In genomic region chr11:65386307-65387081, GRCh38 we compare ENCODE assay signal across 8 cellular contexts. TPM values are rescaled to one million over a fixed set of nuclear protein-coding genes. Genes with fewer than 3 reads are reported as not detected.
A peak's percentile ranks its signal among the peaks of the same experiment; 100 is the strongest.
DNase-seq lines count a peak whose midpoint lies in the region; ATAC-seq and TF ChIP-seq lines count a peak whose summit lies in the region.

TSS of gene FRMD8 (plus strand) at chr11:65386637. CDS start at chr11:65387037, 400 bp downstream.

- H3K4me1 Mint-ChIP-seq in CD4-positive, alpha-beta T cell (ENCODE audit: low read depth) = peaks cover 80% of the 10 kb centered on the region
- peaks cover 51% of the 10 kb centered on the region for H3K4me1 Mint-ChIP-seq in T-helper 2 cell treated with Interferon-gamma antibody and Interleukin-4, amounts not matched to agents 5 μg/mL and 100 μg/mL, for 36 hours (ENCODE audit: low read depth)

- H3K4me1 ChIP-seq in GM23248 (ENCODE audit: insufficient read depth) (peaks cover 69% of the 10 kb centered on the region), psoas muscle (peaks cover 70% of the 10 kb centered on the region), upper lobe of right lung (peaks cover 84% of the 10 kb centered on the region)

- no peaks in the 10 kb centered on the region for H3K27me3 Mint-ChIP-seq in CD4-positive, alpha-beta T cell
- H3K27me3 Mint-ChIP-seq in T-helper 2 cell treated with Interferon-gamma antibody and Interleukin-4, amounts not matched to agents 5 μg/mL and 100 μg/mL, for 36 hours (ENCODE audit: low read depth) = no peaks in the 10 kb centered on the region

- peak within 1 kb of the TSS; percentile 92 for H3K9ac ChIP-seq in GM23248

- H3K27ac Mint-ChIP-seq in CD4-positive, alpha-beta T cell = peak within 1 kb of the TSS; percentile 98
- peak within 1 kb of the TSS; percentile 98 for H3K27ac Mint-ChIP-seq in T-helper 2 cell treated with Interferon-gamma antibody and Interleukin-4, amounts not matched to agents 5 μg/mL and 100 μg/mL, for 36 hours

- H3K4me2 ChIP-seq in GM23248 (ENCODE audit: unreplicated experiment) = peak within 1 kb of the TSS; percentile 98

- DNase-seq in CD4-positive, alpha-beta T cell = peak; percentile 82 to 92 (median 86)
- DNase-seq in GM23248 = peak; percentile 95
- peak; percentile 81 for DNase-seq in NCI-H146 (lab: John Stamatoyannopoulos, UW)
- peak; percentile 87 for DNase-seq in T-helper 2 cell treated with Interferon-gamma antibody and Interleukin-4, amounts not matched to agents 5 μg/mL and 100 μg/mL, for 36 hours (ENCODE audit: low spot score)
- DNase-seq in left ventricle myocardium superior = peak; percentile 98
- DNase-seq in psoas muscle = peak; percentile 95 to 97
- peak; percentile 97 for DNase-seq in upper lobe of right lung

- POLR2A ChIA-PET in CD4-positive, alpha-beta T cell (lab: Charles Lee) = interaction anchor here (0.6 to 14.4 kb wide), 7 partner anchors 16 to 358 kb away, joined by 3 to 350 read pairs (median 4); partner anchors contain the start of genes MALAT1, NEAT1 and SCYL1

- H3K4me3 ChIP-seq in GM23248 = peak within 1 kb of the TSS; percentile 94
- peak within 1 kb of the TSS; percentile 76 for H3K4me3 ChIP-seq in psoas muscle
- H3K4me3 ChIP-seq in upper lobe of right lung = peak within 1 kb of the TSS; percentile 97

- in situ Hi-C loops in GM23248 (cut with MboI) = no loop called here

- no peak for TF ChIP-seq CTCF in CD4-positive, alpha-beta T cell (IDR thresholded peaks at IDR 0.05)
- no peak for TF ChIP-seq CTCF in psoas muscle (IDR thresholded peaks at IDR 0.05)
- no peak for TF ChIP-seq CTCF in upper lobe of right lung (IDR thresholded peaks at IDR 0.05)

- peak within 1 kb of the TSS; percentile 71 for H2AFZ ChIP-seq in GM23248

- peak within 1 kb of the TSS; percentile 94 for H3K4me3 Mint-ChIP-seq in CD4-positive, alpha-beta T cell
- H3K4me3 Mint-ChIP-seq in T-helper 2 cell treated with Interferon-gamma antibody and Interleukin-4, amounts not matched to agents 5 μg/mL and 100 μg/mL, for 36 hours = peak within 1 kb of the TSS; percentile 95

- no peaks in the 10 kb centered on the region for H3K27me3 ChIP-seq in CD4-positive, alpha-beta T cell (ENCODE audit: control insufficient read depth, insufficient read depth, low read length)
- H3K27me3 ChIP-seq in GM23248 (replicated peaks; ENCODE audit: insufficient read depth) = no peaks in the 10 kb centered on the region
- H3K27me3 ChIP-seq in psoas muscle (ENCODE audit: insufficient read depth in 3 of 3, low read length in 2 of 3) = no peaks in the 10 kb centered on the region
- no peaks in the 10 kb centered on the region for H3K27me3 ChIP-seq in upper lobe of right lung

- no peaks in the 10 kb centered on the region for H4K20me1 ChIP-seq in GM23248 (ENCODE audit: insufficient read depth)

- ATAC-seq in CD4-positive, alpha-beta T cell (ENCODE audit: poor library complexity) = peak; percentile 52
- ATAC-seq in left ventricle myocardium superior (peak; percentile 70), psoas muscle (peak; percentile 65 to 73 (median 68)), upper lobe of right lung (peak; percentile 83)

- H3K36me3 ChIP-seq in GM23248 (ENCODE audit: low read depth) (peaks cover under 1% of the 10 kb centered on the region; the same call in 1 of the 2 replicates), psoas muscle (ENCODE audit: insufficient read depth in 1 of 2, low read depth in 1 of 2) (peaks cover 0 to 21% of the 10 kb centered on the region in 2 donors), upper lobe of right lung (no peaks in the 10 kb centered on the region)

- H3K27ac ChIP-seq in CD4-positive, alpha-beta T cell (ENCODE audit: low read depth, low read length) = peak within 1 kb of the TSS; percentile 87
- peak within 1 kb of the TSS; percentile 99 for H3K27ac ChIP-seq in GM23248
- H3K27ac ChIP-seq in angular gyrus (ENCODE audit: low read depth, low read length) = peak within 1 kb of the TSS; percentile 90
- H3K27ac ChIP-seq in psoas muscle = peak within 1 kb of the TSS; percentile 89
- peak within 1 kb of the TSS; percentile 98 for H3K27ac ChIP-seq in upper lobe of right lung

- H3F3A ChIP-seq in GM23248 (ENCODE audit: insufficient read depth) = peaks cover 28% of the 10 kb centered on the region

- no peaks in the 10 kb centered on the region for H3K9me3 ChIP-seq in CD4-positive, alpha-beta T cell (ENCODE audit: control insufficient read depth, low read length)
- no peaks in the 10 kb centered on the region for H3K9me3 ChIP-seq in GM23248 (ENCODE audit: low read depth)
- no peaks in the 10 kb centered on the region for H3K9me3 ChIP-seq in psoas muscle
- H3K9me3 ChIP-seq in upper lobe of right lung = no peaks in the 10 kb centered on the region

- WGBS in GM23248 (ENCODE audit: low coverage in 1 of 2, low lambda C conversion rate in 2 of 2, missing lambda C conversion rate in 2 of 2), 2 experiments = 1 to 2% methylated on average over 48 to 64 of the region's 70 CpGs
- 0 to 1% (median 0%) methylated on average over 48 to 70 of the region's 70 CpGs for WGBS in psoas muscle, 3 donors

- no peaks in the 10 kb centered on the region for H3K9me3 Mint-ChIP-seq in CD4-positive, alpha-beta T cell
- no peaks in the 10 kb centered on the region for H3K9me3 Mint-ChIP-seq in T-helper 2 cell treated with Interferon-gamma antibody and Interleukin-4, amounts not matched to agents 5 μg/mL and 100 μg/mL, for 36 hours

- intact Hi-C loops in CD4-positive, alpha-beta T cell (cut with DNase I, micrococcal nuclease) = no loop called here
- intact Hi-C loops in left ventricle myocardium superior (cut with micrococcal nuclease) (no loop called here), psoas muscle (cut with DNase I) (no loop called here), upper lobe of right lung (cut with DNase I) (no loop called here)

- H3K36me3 Mint-ChIP-seq in CD4-positive, alpha-beta T cell (ENCODE audit: low read depth) = peaks cover 16% of the 10 kb centered on the region
- peaks cover 13% of the 10 kb centered on the region for H3K36me3 Mint-ChIP-seq in T-helper 2 cell treated with Interferon-gamma antibody and Interleukin-4, amounts not matched to agents 5 μg/mL and 100 μg/mL, for 36 hours (ENCODE audit: low read depth)

- CTCF ChIA-PET in CD4-positive, alpha-beta T cell (lab: Charles Lee) = interaction anchor here (0.7 to 3.2 kb wide), 4 partner anchors 30 to 201 kb away, joined by 3 to 19 read pairs (median 5); no protein-coding TSS in a partner anchor

- H3K9me2 ChIP-seq in GM23248 (ENCODE audit: insufficient read depth) = no peaks in the 10 kb centered on the region

- peaks cover 67% of the 10 kb centered on the region for H3K79me2 ChIP-seq in GM23248 (ENCODE audit: insufficient read depth)

RNA-seq across cellular contexts. Expression of gene FRMD8, which starts in this region (rescaled TPM):
- 10 to 100 TPM; 19.4 to 25.3 TPM for total RNA-seq in CD4-positive, alpha-beta T cell
- total RNA-seq in GM23248 (2014; rRNA removed; shearing (Covaris generic)) = 80.2 and 106 TPM in 2 replicates
- 25.4 and 30.0 TPM in 2 replicates for polyA plus RNA-seq in GM23248 (2016; fragmentation: Nextera tagmentation; extraction: Ambion mirVana)
- total RNA-seq in left ventricle myocardium superior = 9.7 TPM
- total RNA-seq in psoas muscle = 10 to 100 TPM in 3 of 4 donors, 1 to 10 TPM in 1; 7.4 to 27.7 (median 13.9) TPM
- 10 to 100 TPM; 10.6 to 20.8 (median 12.9) TPM for polyA plus RNA-seq in psoas muscle
- 37.1 TPM for total RNA-seq in upper lobe of right lung

Comparison
In these comparisons a context has a peak if more than half of its experiments do, and no peak if none do; other contexts are left out.
1. Peak in every context shown above with its lines: DNase-seq, ATAC-seq, H3K4me3 ChIP-seq and H3K27ac ChIP-seq.